In genomic region chr1:76074321-76075187, GRCh38 we compare ENCODE assay signal across 8 cellular contexts. TPM values are rescaled to one million over a fixed set of nuclear protein-coding genes. Genes with fewer than 3 reads are reported as not detected.
DNase-seq lines count a peak whose midpoint lies in the region; ATAC-seq, FAIRE-seq and TF ChIP-seq lines count a peak whose summit lies in the region.

ST6GALNAC3 (plus strand) TSS chr1:76074746.

- H4K20me1 ChIP-seq in endothelial cell of umbilical vein (replicated peaks; ENCODE audit: control insufficient read depth, extremely low read depth, insufficient read depth, low read length): no peaks in the 10 kb centered on the region

- dilution Hi-C loops in endothelial cell of umbilical vein (cut with MboI; ENCODE audit: extremely low pct_ligation_motif_present, low sequenced_read_pairs): no loop called here

- POLR2A ChIA-PET in endothelial cell of umbilical vein (lab: Charles Lee): interaction anchor here (0.6 kb wide), 1 partner anchor 49 kb away, joined by 4 read pairs; no protein-coding TSS in a partner anchor

- intact Hi-C loops in endothelial cell of umbilical vein (cut with micrococcal nuclease): loop anchor here (2.0 to 10.0 kb wide), 2 partner anchors 84 to 190 kb away; no protein-coding TSS in a partner anchor

- TF ChIP-seq CTCF in endothelial cell of umbilical vein (IDR thresholded peaks at IDR 0.05; ENCODE audit: extremely low read depth in 1 of 2, insufficient read depth in 1 of 2, low read depth in 1 of 2, low read length in 2 of 2): no peak

- H3K4me2 ChIP-seq in endothelial cell of umbilical vein (ENCODE audit: insufficient read depth, low read length): peak within 1 kb of the TSS; percentile 89

- peak within 1 kb of the TSS; percentile 76 for H2AFZ ChIP-seq in endothelial cell of umbilical vein (ENCODE audit: low read depth, low read length)

- TF ChIP-seq POLR2A in endothelial cell of umbilical vein (IDR thresholded peaks at IDR 0.05; ENCODE audit: low read depth, low read length): peak; percentile 84

- peak within 1 kb of the TSS; percentile 75 for H3K27ac ChIP-seq in endothelial cell of umbilical vein (ENCODE audit: insufficient read depth, low read depth, low read length)

- ATAC-seq in HG03060 (IDR thresholded peaks at IDR 0.05; ENCODE audit: low read depth, unreplicated experiment): peak; percentile 47

- H3K9me1 ChIP-seq in endothelial cell of umbilical vein (replicated peaks; ENCODE audit: control insufficient read depth, extremely low read depth, insufficient read depth, low read length): peaks cover 3% of the 10 kb centered on the region

- FAIRE-seq in endothelial cell of umbilical vein (lab: Jason Lieb, UNC): peak; percentile 67

- peaks cover 28% of the 10 kb centered on the region for H3K4me1 ChIP-seq in endothelial cell of umbilical vein (ENCODE audit: control insufficient read depth, extremely low read depth, insufficient read depth, low read length)

- peak within 1 kb of the TSS; percentile 88 to 98 (median 98) for H3K4me3 ChIP-seq in endothelial cell of umbilical vein (replicated peaks in 1 of 3; ENCODE audit: insufficient read depth in 1 of 3, low read depth in 1 of 3, low read length in 3 of 3)

- BruUV-seq in endothelial cell of umbilical vein (replicated peaks; lab: Mats Ljungman, UMichigan): TSS peak; percentile 39

- CTCF ChIA-PET in endothelial cell of umbilical vein (lab: Charles Lee): interaction anchor here (1.5 to 1.9 kb wide), 2 partner anchors 40 to 80 kb away, joined by 7 to 10 read pairs; no protein-coding TSS in a partner anchor

- H3K9ac ChIP-seq in endothelial cell of umbilical vein (replicated peaks; ENCODE audit: extremely low read depth, insufficient read depth, low read length): peak within 1 kb of the TSS; percentile 84

- H3K36me3 ChIP-seq in endothelial cell of umbilical vein (ENCODE audit: control insufficient read depth in 2 of 2, extremely low read depth in 1 of 2, insufficient read depth in 2 of 2, low read length in 2 of 2): no peaks in the 10 kb centered on the region

- no peaks in the 10 kb centered on the region for H3K27me3 ChIP-seq in endothelial cell of umbilical vein (ENCODE audit: control insufficient read depth in 2 of 2, insufficient read depth in 2 of 2, low read length in 2 of 2)

- DNase-seq in SHP77 (lab: John Stamatoyannopoulos, UW): peak; percentile 6 to 56
- no peak for DNase-seq in SHP77 treated with DMSO at 0.1 percent for 48 hours (lab: John Stamatoyannopoulos, UW)
- peak; percentile 8 for DNase-seq in NCI-H524 treated with DMSO at 0.1 percent for 48 hours (lab: John Stamatoyannopoulos, UW)
- peak; percentile 68 for DNase-seq in activated T-cell treated with anti-CD3 and anti-CD28 coated beads for 24 hours (ENCODE audit: low read depth)
- DNase-seq in endothelial cell of umbilical vein (ENCODE audit: low read depth, low spot score): peak; percentile 79
- DNase-seq in midbrain (lab: John Stamatoyannopoulos, UW): peak; percentile 77
- DNase-seq in stimulated activated CD8-positive, alpha-beta memory T cell treated with anti-CD3 and anti-CD28 coated beads, Interleukin-15, amount 100 ng/mL, for 48 hours (ENCODE audit: low read depth in 2 of 2): peak; percentile 59 to 69

- H3K79me2 ChIP-seq in endothelial cell of umbilical vein (ENCODE audit: control insufficient read depth, insufficient read depth, low read length): peaks cover 34% of the 10 kb centered on the region

- no peaks in the 10 kb centered on the region for H3K9me3 ChIP-seq in endothelial cell of umbilical vein (replicated peaks; ENCODE audit: control insufficient read depth, insufficient read depth, low read length)

TF ChIP-seq in endothelial cell of umbilical vein, 7 proteins besides CTCF, POLR2A, EP300 and RAD21:
- TF ChIP-seq EZH2 (IDR thresholded peaks at IDR 0.05; ENCODE audit: borderline replicate concordance, low read depth, low read length, severe bottlenecking) (no peak), POLR2AphosphoS5 (IDR thresholded peaks at IDR 0.05; ENCODE audit: insufficient read depth, low read depth, low read length) (peak; percentile 60)

RNA-seq across cellular contexts. Expression of gene ST6GALNAC3, which starts in this region (rescaled TPM):
- total RNA-seq in endothelial cell of umbilical vein: 44.0 and 48.3 TPM in 2 replicates
- 6.6 and 7.6 TPM in 2 replicates for polyA plus RNA-seq in endothelial cell of umbilical vein
- 10.8 and 12.3 TPM in 2 replicates for polyA plus RNA-seq in endothelial cell of umbilical vein (2011; cell fraction: cytosol; rRNA removed)
- polyA plus RNA-seq in endothelial cell of umbilical vein (2011; cell fraction: nucleus; rRNA removed): 14.1 and 15.5 TPM in 2 replicates
- 17.2 and 30.4 TPM in 2 replicates for polyA plus RNA-seq in endothelial cell of umbilical vein (2012)
- 48.5 and 63.2 TPM in 2 replicates for polyA minus RNA-seq in endothelial cell of umbilical vein
- not detected for polyA minus RNA-seq in endothelial cell of umbilical vein (2011; cell fraction: cytosol; rRNA and poly(A)+ RNA removed)
- 58.2 and 103 TPM in 2 replicates for polyA minus RNA-seq in endothelial cell of umbilical vein (2011; cell fraction: nucleus; rRNA and poly(A)+ RNA removed)
